17 cellular contexts compared by ENCODE assay signal in genomic region chr5:54206580-54207229, GRCh38.
DNase-seq lines count a peak whose midpoint lies in the region; ATAC-seq, FAIRE-seq and TF ChIP-seq lines count a peak whose summit lies in the region.
"Had no signal": no experiment of that assay in that cellular context is flagged by ENCODE, and none has a peak within 500 bp of the region (broad histone marks: within the 10 kb centered on the region; RNA-seq: fewer than 3 reads in every experiment).

No MANE protein-coding gene starts in this region.

- TF ChIP-seq POLR2A in GM12878 (IDR thresholded peaks at IDR 0.05; ENCODE audit: low read depth, low read length), result no peak
- no peak for TF ChIP-seq POLR2A in adrenal gland (IDR thresholded peaks at IDR 0.05)

- H3K27ac ChIP-seq in GM12878 (ENCODE audit: control insufficient read depth, insufficient read depth) (peak overlapping the region; percentile 14; the same call in 1 of the 2 replicates), brain microvascular endothelial cell (no peak overlapping the region), adrenal gland (no peak overlapping the region)
- H3K27ac ChIP-seq: dorsolateral prefrontal cortex, epithelial cell of prostate, prostate gland, RWPE1 had no signal

- no peaks in the 10 kb centered on the region; the same call in 2 of the 3 replicates for H3K9me3 ChIP-seq in GM12878 (replicated peaks; ENCODE audit: control insufficient read depth, insufficient read depth, low read length)
- H3K9me3 ChIP-seq in adrenal gland (replicated peaks in 1 of 3), result no peaks in the 10 kb centered on the region
- H3K9me3 ChIP-seq: prostate gland had no signal

- H3K4me3 ChIP-seq in GM12878 (0 out of 2 replicates have a peak overlapping the region, but pooled peaks have one; percentile 8), brain microvascular endothelial cell (ENCODE audit: low read depth, low read length) (no peak overlapping the region), adrenal gland (no peak overlapping the region)
- H3K4me3 ChIP-seq: dorsolateral prefrontal cortex, prostate gland had no signal

- H4K20me1 ChIP-seq in GM12878 (ENCODE audit: control insufficient read depth, insufficient read depth), result no peaks in the 10 kb centered on the region

- H3K36me3 ChIP-seq in GM12878 (ENCODE audit: control insufficient read depth in 2 of 2, insufficient read depth in 2 of 2, low read length in 1 of 2), result no peaks in the 10 kb centered on the region
- H3K36me3 ChIP-seq in brain microvascular endothelial cell (replicated peaks), result no peaks in the 10 kb centered on the region
- H3K36me3 ChIP-seq in adrenal gland (replicated peaks in 1 of 2), result no peaks in the 10 kb centered on the region
- H3K36me3 ChIP-seq: prostate gland had no signal

- no peak overlapping the region for H2AFZ ChIP-seq in GM12878 (ENCODE audit: control insufficient read depth, low read depth, low read length)

- RAD21 ChIA-PET in GM12878 (lab: Charles Lee; ENCODE audit: unreplicated experiment), result no interaction called here

- no peak for FAIRE-seq in GM12878 (lab: Jason Lieb, UNC)
- FAIRE-seq: frontal cortex had no signal

- WGBS in GM12878 (ENCODE audit: insufficient coverage, insufficient replicate concordance, low lambda C conversion rate, missing lambda C conversion rate), result 31% methylated on average over 7 of the region's 7 CpGs
- WGBS in adrenal gland, 4 donors, result 85 to 89% (median 87%) methylated on average over 7 of the region's 7 CpGs

- H3K27me3 ChIP-seq in GM12878 (replicated peaks in 1 of 2; ENCODE audit: control insufficient read depth in 2 of 2, insufficient read depth in 2 of 2, low read length in 1 of 2) (no peaks in the 10 kb centered on the region), brain microvascular endothelial cell (replicated peaks) (no peaks in the 10 kb centered on the region), adrenal gland (no peaks in the 10 kb centered on the region)
- H3K27me3 ChIP-seq: dorsolateral prefrontal cortex had no signal

- H3K79me2 ChIP-seq in GM12878 (ENCODE audit: control insufficient read depth, insufficient read depth, low read length), result no peaks in the 10 kb centered on the region

- no peak for TF ChIP-seq EP300 in GM12878 (IDR thresholded peaks at IDR 0.05; ENCODE audit: borderline replicate concordance in 1 of 2, control insufficient read depth in 1 of 2, low read depth in 2 of 2, low read length in 2 of 2)

- TF ChIP-seq RAD21 in GM12878 (IDR thresholded peaks at IDR 0.05; ENCODE audit: insufficient read depth, low read depth, low read length), result no peak

- POLR2A ChIA-PET in GM12878 (lab: Charles Lee), result no interaction called here

- peak overlapping the region; percentile 54 for H3K4me2 ChIP-seq in GM12878 (ENCODE audit: control insufficient read depth, insufficient read depth)

- no peak overlapping the region for H3K9ac ChIP-seq in GM12878 (ENCODE audit: control insufficient read depth, insufficient read depth, low read length)

- BruUV-seq in GM12878 (replicated peaks; lab: Mats Ljungman, UMichigan), result no TSS peak

- no peak for TF ChIP-seq CTCF in GM12878 (IDR thresholded peaks at IDR 0.05 in 2 of 3, conservative IDR thresholded peaks at IDR 0.05 in 1 of 3; ENCODE audit: control insufficient read depth in 2 of 3, extremely low read depth in 1 of 3, insufficient read depth in 1 of 3, low read depth in 3 of 3, low read length in 3 of 3)
- no peak for TF ChIP-seq CTCF in brain microvascular endothelial cell (IDR thresholded peaks at IDR 0.05; ENCODE audit: low read depth, low read length, missing control alignments)
- TF ChIP-seq CTCF in adrenal gland (IDR thresholded peaks at IDR 0.05), result no peak

- H3K4me1 ChIP-seq in GM12878 (ENCODE audit: control insufficient read depth, insufficient read depth, low read length), result no peaks in the 10 kb centered on the region
- peaks cover 0 to 7% of the 10 kb centered on the region in 2 donors for H3K4me1 ChIP-seq in adrenal gland (replicated peaks in 1 of 2)
- H3K4me1 ChIP-seq: prostate gland had no signal

- intact Hi-C loops in GM12878 (cut with micrococcal nuclease; ENCODE audit: unreplicated experiment) (no loop called here), Right ventricle myocardium inferior (cut with DNase I) (no loop called here), adrenal gland (cut with DNase I) (no loop called here)

- SMC1A ChIA-PET in GM12878 (lab: Charles Lee; ENCODE audit: uncharacterized antibody, unreplicated experiment), result interaction anchor here (0.6 kb wide), 1 partner anchor 13 kb away, joined by 3 read pairs; no protein-coding TSS in a partner anchor

- CTCF ChIA-PET in GM12878 (lab: Yijun Ruan, JAX), result interaction anchor here (1.1 to 1.8 kb wide), 3 partner anchors 28 to 950 kb away, joined by 3 to 5 read pairs (median 3); no protein-coding TSS in a partner anchor

- DNase-seq in GM12878 (ENCODE audit: low read depth, low spot score) (no peak), Right ventricle myocardium inferior (ENCODE audit: missing footprints) (no peak), brain microvascular endothelial cell (no peak), adrenal gland (no peak)
- no peak for DNase-seq in central memory CD4-positive, alpha-beta T cell
- DNase-seq: activated CD4-positive, alpha-beta T cell treated with anti-CD3 and anti-CD28 coated beads for 36 hours; dorsolateral prefrontal cortex; NCI-H1436; NCI-H2171 treated with DMSO at 0.1 percent for 48 hours; nephron progenitor cell had no signal

- peak; percentile 96 for ATAC-seq in GM18868 (IDR thresholded peaks at IDR 0.05; ENCODE audit: unreplicated experiment)
- peak; percentile 91 for ATAC-seq in GM21717 (IDR thresholded peaks at IDR 0.05; ENCODE audit: unreplicated experiment)
- peak; percentile 85 for ATAC-seq in HG03066 (IDR thresholded peaks at IDR 0.05; ENCODE audit: low read depth, unreplicated experiment)
- ATAC-seq in GM12878, result peak; percentile 92
- ATAC-seq in Right ventricle myocardium inferior, result no peak
- ATAC-seq: activated CD4-positive, alpha-beta T cell treated with anti-CD3 and anti-CD28 coated beads for 36 hours had no signal

- in situ Hi-C loops in GM12878 (cut with MboI), result no loop called here
- in situ Hi-C loops in brain microvascular endothelial cell (cut with HindIII; ENCODE audit: low pct_ligation_motif_present, low sequenced_read_pairs), result no loop called here

TF ChIP-seq in GM12878, 131 proteins besides CTCF, POLR2A, EP300 and RAD21:
- TF ChIP-seq HDAC2 (IDR thresholded peaks at IDR 0.05) (no peak), MYB (IDR thresholded peaks at IDR 0.05; ENCODE audit: borderline replicate concordance, low read depth, low read length) (no peak), RUNX3 (IDR thresholded peaks at IDR 0.05; ENCODE audit: low read length) (peak; percentile 7; the same call in 1 of the 2 replicates)
